ENCODE assay signal across 9 cellular contexts in genomic region chrX:101206471-101206870, GRCh38. TPM values are rescaled to one million over a fixed set of nuclear protein-coding genes. Genes with fewer than 3 reads are reported as not detected.
A peak's percentile ranks its signal among the peaks of the same experiment; 100 is the strongest.
DNase-seq lines count a peak whose midpoint lies in the region; ATAC-seq and TF ChIP-seq lines count a peak whose summit lies in the region.
"Had no signal": no experiment of that assay in that cellular context is flagged by ENCODE, and none has a peak within 500 bp of the region (broad histone marks: within the 10 kb centered on the region; RNA-seq: fewer than 3 reads in every experiment).

No MANE protein-coding gene starts in this region.

- H3K36me3 Mint-ChIP-seq in CD8-positive, alpha-beta T cell, result no peaks in the 10 kb centered on the region

- no peaks in the 10 kb centered on the region for H3K36me3 ChIP-seq in CD8-positive, alpha-beta T cell (ENCODE audit: insufficient read depth, low read length)
- no peaks in the 10 kb centered on the region for H3K36me3 ChIP-seq in transverse colon

- in situ Hi-C loops in transverse colon (cut with MboI; ENCODE audit: low pct_ligation_motif_present in 1 of 4, low pct_unique_long_range_greater_than_20kb in 1 of 4, low sequenced_read_pairs in 3 of 4), result no loop called here

- no peak for TF ChIP-seq CTCF in CD8-positive, alpha-beta T cell (IDR thresholded peaks at IDR 0.05)
- peak; percentile 54 for TF ChIP-seq CTCF in epithelial cell of proximal tubule (conservative IDR thresholded peaks at IDR 0.05; ENCODE audit: low read depth, low read length)
- peak in 4 of 5 experiments; percentile 21 to 37 (median 31) for TF ChIP-seq CTCF in transverse colon (IDR thresholded peaks at IDR 0.05)

- no peaks in the 10 kb centered on the region for H3K9me3 ChIP-seq in CD8-positive, alpha-beta T cell (ENCODE audit: low read length)
- no peaks in the 10 kb centered on the region for H3K9me3 ChIP-seq in transverse colon

- POLR2A ChIA-PET in CD8-positive, alpha-beta T cell (lab: Charles Lee), result no interaction called here

- no peak for TF ChIP-seq EP300 in transverse colon (IDR thresholded peaks at IDR 0.05; ENCODE audit: low read depth)

- no peak for TF ChIP-seq POLR2A in transverse colon (IDR thresholded peaks at IDR 0.05)

- no peak overlapping the region for H3K4me3 ChIP-seq in CD8-positive, alpha-beta T cell (ENCODE audit: low read depth, low read length)
- H3K4me3 ChIP-seq in epithelial cell of proximal tubule (ENCODE audit: low read depth, low read length), result no peak overlapping the region
- H3K4me3 ChIP-seq in transverse colon, result no peak overlapping the region
- H3K4me3 ChIP-seq: SK-N-MC had no signal

- no peak overlapping the region for H3K27ac ChIP-seq in CD8-positive, alpha-beta T cell (ENCODE audit: low read depth, low read length)
- H3K27ac ChIP-seq in transverse colon, result no peak overlapping the region
- H3K27ac ChIP-seq: SK-N-MC had no signal

- intact Hi-C loops in CD8-positive, alpha-beta T cell (cut with DNase I, micrococcal nuclease), result loop anchor here (1.0 to 5.0 kb wide), 2 partner anchors 311 to 519 kb away; no protein-coding TSS in a partner anchor
- intact Hi-C loops in transverse colon (cut with DNase I; ENCODE audit: low total_unique reads), result no loop called here

- H3K4me3 Mint-ChIP-seq in CD8-positive, alpha-beta T cell, result no peak overlapping the region

- H3K27me3 ChIP-seq in CD8-positive, alpha-beta T cell (ENCODE audit: insufficient read depth, low read length), result no peaks in the 10 kb centered on the region
- no peaks in the 10 kb centered on the region for H3K27me3 ChIP-seq in transverse colon

- no peaks in the 10 kb centered on the region for H3K9me3 Mint-ChIP-seq in CD8-positive, alpha-beta T cell

- WGBS in transverse colon (ENCODE audit: low coverage in 1 of 2), 2 donors, result 38 to 53% methylated on average over 2 to 3 of the region's 3 CpGs

- DNase-seq in CD8-positive, alpha-beta T cell, result no peak
- DNase-seq in NOMO-1 treated with DMSO at 0.1 percent for 48 hours (lab: John Stamatoyannopoulos, UW; ENCODE audit: unreplicated experiment), result peak; percentile 22
- peak; percentile 9 for DNase-seq in epithelial cell of proximal tubule (ENCODE audit: low read depth)
- no peak for DNase-seq in transverse colon
- no peak for DNase-seq in cerebellar nuclear complex (lab: John Stamatoyannopoulos, UW)
- DNase-seq in GF-D8 (lab: John Stamatoyannopoulos, UW), result no peak

- H3K27ac Mint-ChIP-seq in CD8-positive, alpha-beta T cell, result no peak overlapping the region

- no peaks in the 10 kb centered on the region for H3K4me1 Mint-ChIP-seq in CD8-positive, alpha-beta T cell (ENCODE audit: low read depth)

- H3K4me1 ChIP-seq in CD8-positive, alpha-beta T cell (ENCODE audit: insufficient read depth, low read length), result no peaks in the 10 kb centered on the region
- no peaks in the 10 kb centered on the region for H3K4me1 ChIP-seq in transverse colon

- CTCF ChIA-PET in CD8-positive, alpha-beta T cell (lab: Charles Lee), result interaction anchor here (1.2 kb wide), 1 partner anchor 314 kb away, joined by 4 read pairs; no protein-coding TSS in a partner anchor

- H3K27me3 Mint-ChIP-seq in CD8-positive, alpha-beta T cell (ENCODE audit: low read depth), result no peaks in the 10 kb centered on the region

- ATAC-seq in CD8-positive, alpha-beta T cell, result peak; percentile 52
- ATAC-seq in GM18520 (IDR thresholded peaks at IDR 0.05; ENCODE audit: unreplicated experiment), result peak; percentile 70
- peak; percentile 70 for ATAC-seq in HG03025 (IDR thresholded peaks at IDR 0.05; ENCODE audit: low FRiP score, unreplicated experiment)

RNA-seq across cellular contexts. Expression of gene DRP2, which starts 13.1 kb away (rescaled TPM):
- not detected for total RNA-seq in CD8-positive, alpha-beta T cell
- total RNA-seq in epithelial cell of proximal tubule (0.22 and 0.86 TPM in 2 replicates), transverse colon (1 to 10 TPM in 1 of 4 donors, under 1 TPM in 3; 0.20 to 1.5 (median 0.81) TPM)

Comparison
In these comparisons a context has a peak if more than half of its experiments do, and no peak if none do; other contexts are left out.
1. DNase-seq: peak in NOMO-1 treated with DMSO at 0.1 percent for 48 hours (single experiment) and epithelial cell of proximal tubule (single experiment); none in CD8-positive, alpha-beta T cell (0 of 7), transverse colon (single experiment), cerebellar nuclear complex (0 of 2) and GF-D8 (single experiment).
2. Peak in every context shown above with its lines, with median percentiles within 50 percentile points of each other: ATAC-seq.